Comparison of ENCODE assay signal across 4 cellular contexts in the genomic region with DNA sequence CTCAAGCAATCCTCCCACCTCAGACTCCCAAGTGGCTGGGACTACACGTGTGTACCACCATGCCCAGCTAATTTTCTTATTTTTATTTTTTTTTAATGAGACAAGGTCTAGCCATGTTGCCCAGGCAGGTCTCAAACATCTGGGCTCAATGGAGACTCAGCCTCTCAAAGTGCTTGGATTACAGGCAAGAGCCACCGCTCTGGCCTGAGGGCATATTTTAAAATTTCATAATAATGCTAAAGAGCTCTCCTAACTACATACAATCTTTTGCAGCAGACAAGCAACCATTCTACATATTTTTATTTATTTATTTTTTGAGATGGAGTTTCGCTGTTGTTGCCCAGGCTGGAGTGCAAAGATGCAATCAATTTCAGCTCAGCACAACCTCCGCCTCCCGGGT.
"Had no signal": no experiment of that assay in that cellular context is flagged by ENCODE, and none has a peak within 500 bp of the region (broad histone marks: within the 10 kb centered on the region; RNA-seq: fewer than 3 reads in every experiment).

No MANE protein-coding gene starts in this region.

- H3K4me2 ChIP-seq: GM23338 had no signal

- DNase-seq: H9, HCEC 1CT, IMR-90 had no signal

- H3K4me1 Mint-ChIP-seq: GM23338 had no signal

- H3K4me3 Mint-ChIP-seq: GM23338, H9 had no signal

- H3K4me3 ChIP-seq: GM23338 had no signal

- H2AFZ ChIP-seq: GM23338 had no signal

- H3K27ac Mint-ChIP-seq: GM23338, H9 had no signal
